ENCODE assay signal across 1 cellular context in genomic region chr22:39489094-39490068, GRCh38.
TF ChIP-seq lines count a peak whose summit lies in the region.

No MANE protein-coding gene starts in this region.

TF ChIP-seq in GM23338, 12 proteins besides CTCF, POLR2A, EP300 and RAD21 (continued from another document):
- TF ChIP-seq ZNF462 (CRISPR knock-in tag; IDR thresholded peaks at IDR 0.05) (no peak), ZNF331 (CRISPR knock-in tag; IDR thresholded peaks at IDR 0.05; ENCODE audit: low read depth) (no peak), STAT1 (IDR thresholded peaks at IDR 0.05; ENCODE audit: unreplicated experiment) (no peak)
TF ChIP-seq in GM23338: peak in this region for 0.
